In the genomic region with DNA sequence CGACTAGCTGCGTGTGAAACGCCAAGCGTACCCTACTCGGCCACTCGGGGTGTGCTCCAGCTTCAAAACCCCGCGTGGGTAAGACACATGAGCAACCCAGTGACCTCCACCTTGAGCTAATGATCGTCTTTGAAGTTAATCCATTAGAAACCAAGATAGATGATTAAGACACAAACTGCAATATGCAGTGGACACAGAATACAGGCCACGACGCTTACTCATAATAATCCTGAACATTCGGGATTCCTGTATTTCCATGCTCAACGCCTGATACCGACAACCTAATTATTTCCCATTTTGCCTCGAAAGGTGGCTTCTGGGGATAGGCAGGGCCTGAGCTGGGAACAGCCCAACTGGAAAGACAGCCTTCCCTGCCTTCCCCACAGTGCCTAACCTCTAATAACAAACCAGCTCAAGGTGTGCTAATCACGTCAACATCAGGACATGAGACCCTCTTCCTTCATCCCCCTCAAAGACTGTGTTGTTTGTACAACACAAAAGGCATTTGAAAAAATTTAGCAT, we compare ENCODE assay signal across 8 cellular contexts. TPM values are rescaled to one million over a fixed set of nuclear protein-coding genes. Genes with fewer than 3 reads are reported as not detected.
A peak's percentile ranks its signal among the peaks of the same experiment; 100 is the strongest.
DNase-seq lines count a peak whose midpoint lies in the region; ATAC-seq and TF ChIP-seq lines count a peak whose summit lies in the region.

No MANE protein-coding gene starts in this region.

- peaks cover 36% of the 10 kb centered on the region for H3K36me3 Mint-ChIP-seq in stimulated activated naive CD8-positive, alpha-beta T cell treated with anti-CD3 and anti-CD28 coated beads, Interleukin-15, Interleukin-2, amounts not matched to agents 100 ng/mL and 50 ng/mL, for 24 hours (ENCODE audit: low read depth)

- H3K4me3 ChIP-seq in astrocyte of the cerebellum (ENCODE audit: low read depth, low read length): peak overlapping the region; percentile 59

- peak overlapping the region; percentile 78 for H3K4me3 Mint-ChIP-seq in stimulated activated naive CD8-positive, alpha-beta T cell treated with anti-CD3 and anti-CD28 coated beads, Interleukin-15, Interleukin-2, amounts not matched to agents 100 ng/mL and 50 ng/mL, for 24 hours

- H3K27me3 Mint-ChIP-seq in stimulated activated naive CD8-positive, alpha-beta T cell treated with anti-CD3 and anti-CD28 coated beads, Interleukin-15, Interleukin-2, amounts not matched to agents 100 ng/mL and 50 ng/mL, for 24 hours: no peaks in the 10 kb centered on the region

- no peak for TF ChIP-seq CTCF in astrocyte of the cerebellum (IDR thresholded peaks at IDR 0.05; ENCODE audit: low read depth, low read length, missing control alignments)

- H3K9me3 Mint-ChIP-seq in stimulated activated naive CD8-positive, alpha-beta T cell treated with anti-CD3 and anti-CD28 coated beads, Interleukin-15, Interleukin-2, amounts not matched to agents 100 ng/mL and 50 ng/mL, for 24 hours: no peaks in the 10 kb centered on the region

- DNase-seq in stimulated activated naive CD8-positive, alpha-beta T cell treated with anti-CD3 and anti-CD28 coated beads, Interleukin-15, Interleukin-2, amounts not matched to agents 100 U/mL and 50 U/mL, for 24 hours: no peak
- no peak for DNase-seq in astrocyte of the cerebellum (ENCODE audit: low read depth)
- peak; percentile 8 for DNase-seq in medulla oblongata (ENCODE audit: extremely low spot score)
- no peak for DNase-seq in middle frontal gyrus (ENCODE audit: extremely low spot score, low spot score)
- no peak for DNase-seq in H4 (ENCODE audit: low spot score)

- H3K4me1 Mint-ChIP-seq in stimulated activated naive CD8-positive, alpha-beta T cell treated with anti-CD3 and anti-CD28 coated beads, Interleukin-15, Interleukin-2, amounts not matched to agents 100 ng/mL and 50 ng/mL, for 24 hours (ENCODE audit: low read depth): peaks cover 21% of the 10 kb centered on the region

- ATAC-seq in stimulated activated naive CD8-positive, alpha-beta T cell treated with anti-CD3 and anti-CD28 coated beads, Interleukin-15, Interleukin-2, amounts not matched to agents 100 U/mL and 50 U/mL, for 24 hours: no peak
- ATAC-seq in GM18520 (IDR thresholded peaks at IDR 0.05; ENCODE audit: unreplicated experiment): no peak
- ATAC-seq in GM21529 (IDR thresholded peaks at IDR 0.05; ENCODE audit: unreplicated experiment): no peak

- in situ Hi-C loops in astrocyte of the cerebellum (cut with HindIII; ENCODE audit: low sequenced_read_pairs): loop anchor here (25.0 kb wide), 1 partner anchor 422 kb away; no protein-coding TSS in a partner anchor

- H3K27ac Mint-ChIP-seq in stimulated activated naive CD8-positive, alpha-beta T cell treated with anti-CD3 and anti-CD28 coated beads, Interleukin-15, Interleukin-2, amounts not matched to agents 100 ng/mL and 50 ng/mL, for 24 hours: peak overlapping the region; percentile 77

RNA-seq across cellular contexts. Expression of gene COPRS, which starts 0.5 kb away (rescaled TPM):
- total RNA-seq in H4 (2014; rRNA removed; shearing (Covaris generic)): 137 and 156 TPM in 2 replicates

RNA-seq across cellular contexts. Expression of gene UTP6, which starts 42.0 kb away (rescaled TPM):
- total RNA-seq in H4 (2014; rRNA removed; shearing (Covaris generic)): 36.5 and 48.2 TPM in 2 replicates
